In the genomic region with DNA sequence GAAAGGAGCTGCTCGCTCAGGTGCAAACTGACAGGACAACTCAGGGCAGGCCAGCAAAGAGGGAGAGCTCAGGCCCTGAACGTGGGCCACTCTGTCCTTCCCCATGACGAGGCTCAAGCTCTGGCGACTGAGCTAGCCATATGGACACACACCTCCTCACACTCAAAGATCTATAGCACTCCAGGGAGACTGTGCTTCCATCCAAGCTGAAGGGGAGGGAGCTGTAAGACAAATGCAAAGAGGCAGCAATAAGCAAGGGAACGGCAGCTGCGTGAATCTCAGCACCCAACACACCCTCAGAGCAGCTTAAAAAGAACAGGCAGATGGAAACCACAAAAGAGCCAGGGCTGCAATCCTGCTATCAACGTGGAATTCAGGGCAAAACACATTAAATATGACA, we compare ENCODE assay signal across 19 cellular contexts. TPM values are rescaled to one million over a fixed set of nuclear protein-coding genes. Genes with fewer than 3 reads are reported as not detected.
DNase-seq lines count a peak whose midpoint lies in the region; ATAC-seq, FAIRE-seq and TF ChIP-seq lines count a peak whose summit lies in the region.
"Had no signal": no experiment of that assay in that cellular context is flagged by ENCODE, and none has a peak within 500 bp of the region (broad histone marks: within the 10 kb centered on the region; RNA-seq: fewer than 3 reads in every experiment).

No MANE protein-coding gene starts in this region.

- no peaks in the 10 kb centered on the region for H3K36me3 ChIP-seq in kidney (ENCODE audit: control insufficient read depth in 1 of 2, insufficient read depth in 2 of 2, low read length in 2 of 2)
- H3K36me3 ChIP-seq in breast epithelium: no peaks in the 10 kb centered on the region

- intact Hi-C loops in kidney (cut with DNase I): no loop called here
- intact Hi-C loops in breast epithelium (cut with DNase I; ENCODE audit: low total_unique reads): no loop called here

- no peak for DNase-seq in activated T-cell treated with anti-CD3 and anti-CD28 coated beads, Interleukin-2, amount 50 U/mL, for 4 hours
- no peak for DNase-seq in activated T-cell treated with anti-CD3 and anti-CD28 coated beads, Interleukin-2, amount 50 U/mL, for 1 hour
- DNase-seq in kidney (peak; percentile 43), type B pancreatic cell (ENCODE audit: extremely low spot score, unreplicated experiment) (no peak), breast epithelium (ENCODE audit: low spot score in 2 of 2) (no peak)
- no peak for DNase-seq in activated CD8-positive, alpha-beta memory T cell treated with anti-CD3 and anti-CD28 coated beads, Interleukin-2, amount 10 ng/mL, durations not matched to agents 7 days and 5 days
- DNase-seq: C1 segment of cervical spinal cord, DND-41, GOT3, NCI-H1436 treated with DMSO at 0.1 percent for 48 hours, NCI-H2081, NCI-H748 treated with DMSO at 0.1 percent for 48 hours, OCI-M1, RPMI8226 had no signal

- H3K9me3 ChIP-seq in kidney (ENCODE audit: control insufficient read depth in 1 of 2, low read length in 2 of 2) (no peaks in the 10 kb centered on the region), breast epithelium (no peaks in the 10 kb centered on the region)

- no peak for TF ChIP-seq POLR2A in breast epithelium (IDR thresholded peaks at IDR 0.05)

- H3K4me3 Mint-ChIP-seq in activated T-cell treated with anti-CD3 and anti-CD28 coated beads, Interleukin-2, amount 50 U/mL, for 4 hours: peak overlapping the region; percentile 2
- H3K4me3 Mint-ChIP-seq in activated T-helper 17 cell treated with anti-CD3 and anti-CD28 coated beads, Interleukin-2, amount 50 U/mL, for 72 hours: no peak overlapping the region
- H3K4me3 Mint-ChIP-seq in type B pancreatic cell: no peak overlapping the region
- no peak overlapping the region for H3K4me3 Mint-ChIP-seq in activated CD8-positive, alpha-beta memory T cell treated with anti-CD3 and anti-CD28 coated beads, Interleukin-2, amount 10 ng/mL, durations not matched to agents 7 days and 5 days

- no peaks in the 10 kb centered on the region for H3K27me3 ChIP-seq in breast epithelium

- no peak for ATAC-seq in activated T-cell treated with anti-CD3 and anti-CD28 coated beads, Interleukin-2, amount 50 U/mL, for 4 hours
- no peak for ATAC-seq in activated T-helper 17 cell treated with anti-CD3 and anti-CD28 coated beads, Interleukin-2, amount 50 U/mL, for 72 hours (replicated peaks)
- no peak for ATAC-seq in GM19397 (IDR thresholded peaks at IDR 0.05; ENCODE audit: unreplicated experiment)
- ATAC-seq in activated CD8-positive, alpha-beta memory T cell treated with anti-CD3 and anti-CD28 coated beads, Interleukin-2, amount 10 ng/mL, durations not matched to agents 7 days and 5 days: no peak

- peak overlapping the region; percentile 44 for H3K27ac Mint-ChIP-seq in activated T-helper 17 cell treated with anti-CD3 and anti-CD28 coated beads, Interleukin-2, amount 50 U/mL, for 72 hours
- peak overlapping the region; percentile 42 for H3K27ac Mint-ChIP-seq in type B pancreatic cell
- H3K27ac Mint-ChIP-seq in activated CD8-positive, alpha-beta memory T cell treated with anti-CD3 and anti-CD28 coated beads, Interleukin-2, amount 10 ng/mL, durations not matched to agents 7 days and 5 days: no peak overlapping the region

- H3K9ac ChIP-seq in kidney (ENCODE audit: low read length in 2 of 2): no peak overlapping the region
- H3K9ac ChIP-seq: KMS-11 had no signal

- CTCF ChIA-PET in activated CD8-positive, alpha-beta memory T cell treated with anti-CD3 and anti-CD28 coated beads, Interleukin-2, amount 10 ng/mL, durations not matched to agents 7 days and 5 days (lab: Charles Lee): interaction anchor here (0.6 to 1.1 kb wide), 2 partner anchors 15 to 75 kb away, joined by 3 read pairs; no protein-coding TSS in a partner anchor

- no peaks in the 10 kb centered on the region for H3K4me1 Mint-ChIP-seq in activated T-cell treated with anti-CD3 and anti-CD28 coated beads, Interleukin-2, amount 50 U/mL, for 4 hours (ENCODE audit: low read depth)
- no peaks in the 10 kb centered on the region for H3K4me1 Mint-ChIP-seq in activated T-helper 17 cell treated with anti-CD3 and anti-CD28 coated beads, Interleukin-2, amount 50 U/mL, for 72 hours
- peaks cover 6% of the 10 kb centered on the region for H3K4me1 Mint-ChIP-seq in type B pancreatic cell (ENCODE audit: unreplicated experiment)
- peaks cover 4% of the 10 kb centered on the region for H3K4me1 Mint-ChIP-seq in activated CD8-positive, alpha-beta memory T cell treated with anti-CD3 and anti-CD28 coated beads, Interleukin-2, amount 10 ng/mL, durations not matched to agents 7 days and 5 days

- H3K9me3 Mint-ChIP-seq in activated T-cell treated with anti-CD3 and anti-CD28 coated beads, Interleukin-2, amount 50 U/mL, for 4 hours: no peaks in the 10 kb centered on the region
- no peaks in the 10 kb centered on the region for H3K9me3 Mint-ChIP-seq in activated T-helper 17 cell treated with anti-CD3 and anti-CD28 coated beads, Interleukin-2, amount 50 U/mL, for 72 hours
- no peaks in the 10 kb centered on the region for H3K9me3 Mint-ChIP-seq in type B pancreatic cell
- H3K9me3 Mint-ChIP-seq in activated CD8-positive, alpha-beta memory T cell treated with anti-CD3 and anti-CD28 coated beads, Interleukin-2, amount 10 ng/mL, durations not matched to agents 7 days and 5 days (ENCODE audit: low read depth): no peaks in the 10 kb centered on the region

- TF ChIP-seq CTCF in kidney (IDR thresholded peaks at IDR 0.05; ENCODE audit: borderline replicate concordance, extremely low read depth, insufficient read depth) (no peak), type B pancreatic cell (conservative IDR thresholded peaks at IDR 0.05) (no peak), breast epithelium (IDR thresholded peaks at IDR 0.05) (no peak)

- H3K27ac ChIP-seq in kidney (ENCODE audit: low read depth in 2 of 2, low read length in 2 of 2) (no peak overlapping the region), breast epithelium (no peak overlapping the region)
- H3K27ac ChIP-seq: KMS-11 had no signal

- FAIRE-seq in kidney (lab: Jason Lieb, UNC): no peak
- FAIRE-seq: A204.1, G401.6 had no signal

- peaks cover 23 to 32% of the 10 kb centered on the region in 2 donors for H3K4me1 ChIP-seq in kidney (ENCODE audit: control insufficient read depth in 1 of 2, insufficient read depth in 1 of 2, low read depth in 1 of 2, low read length in 2 of 2)
- no peaks in the 10 kb centered on the region for H3K4me1 ChIP-seq in breast epithelium

- H3K36me3 Mint-ChIP-seq in activated T-cell treated with anti-CD3 and anti-CD28 coated beads, Interleukin-2, amount 50 U/mL, for 4 hours (ENCODE audit: insufficient read depth): peaks cover 23% of the 10 kb centered on the region
- H3K36me3 Mint-ChIP-seq in activated T-helper 17 cell treated with anti-CD3 and anti-CD28 coated beads, Interleukin-2, amount 50 U/mL, for 72 hours (ENCODE audit: low read depth): peaks cover 73% of the 10 kb centered on the region
- peaks cover 18% of the 10 kb centered on the region for H3K36me3 Mint-ChIP-seq in type B pancreatic cell
- H3K36me3 Mint-ChIP-seq in activated CD8-positive, alpha-beta memory T cell treated with anti-CD3 and anti-CD28 coated beads, Interleukin-2, amount 10 ng/mL, durations not matched to agents 7 days and 5 days: peaks cover 3% of the 10 kb centered on the region

- no peaks in the 10 kb centered on the region for H3K27me3 Mint-ChIP-seq in activated T-cell treated with anti-CD3 and anti-CD28 coated beads, Interleukin-2, amount 50 U/mL, for 4 hours (ENCODE audit: low read depth)
- H3K27me3 Mint-ChIP-seq in activated T-helper 17 cell treated with anti-CD3 and anti-CD28 coated beads, Interleukin-2, amount 50 U/mL, for 72 hours: no peaks in the 10 kb centered on the region
- H3K27me3 Mint-ChIP-seq in type B pancreatic cell: no peaks in the 10 kb centered on the region
- no peaks in the 10 kb centered on the region for H3K27me3 Mint-ChIP-seq in activated CD8-positive, alpha-beta memory T cell treated with anti-CD3 and anti-CD28 coated beads, Interleukin-2, amount 10 ng/mL, durations not matched to agents 7 days and 5 days

- H3K4me3 ChIP-seq in kidney (ENCODE audit: low read length in 2 of 2): no peak overlapping the region
- no peak overlapping the region for H3K4me3 ChIP-seq in breast epithelium

RNA-seq across cellular contexts. Expression of a gene that starts 13.5 kb away (rescaled TPM):
- 10 to 100 TPM; 53.1 to 56.8 (median 54.1) TPM for total RNA-seq in activated T-cell treated with anti-CD3 and anti-CD28 coated beads, Interleukin-2, amount 50 U/mL, for 4 hours
- 10 to 100 TPM; 16.8 to 28.7 TPM for total RNA-seq in activated T-helper 17 cell treated with anti-CD3 and anti-CD28 coated beads, Interleukin-2, amount 50 U/mL, for 72 hours
- total RNA-seq in kidney (30.6 TPM), type B pancreatic cell (ENCODE audit: low replicate concordance) (36.7 and 37.7 TPM in 2 replicates), breast epithelium (10 to 100 TPM; 22.4 to 38.0 (median 32.3) TPM)
- 69.4 TPM for polyA plus RNA-seq in kidney (ENCODE audit: insufficient read depth, low read depth, low replicate concordance)
- 10 to 100 TPM; 31.6 to 35.6 TPM for total RNA-seq in activated CD8-positive, alpha-beta memory T cell treated with anti-CD3 and anti-CD28 coated beads, Interleukin-2, amount 10 ng/mL, durations not matched to agents 7 days and 5 days

RNA-seq across cellular contexts. Expression of a gene that starts 27.2 kb away (rescaled TPM):
- 10 to 100 TPM; 19.4 to 24.1 (median 21.8) TPM for total RNA-seq in activated T-cell treated with anti-CD3 and anti-CD28 coated beads, Interleukin-2, amount 50 U/mL, for 4 hours
- 10 to 100 TPM; 14.0 to 15.7 TPM for total RNA-seq in activated T-helper 17 cell treated with anti-CD3 and anti-CD28 coated beads, Interleukin-2, amount 50 U/mL, for 72 hours
- total RNA-seq in kidney: 27.6 TPM
- 20.7 TPM for polyA plus RNA-seq in kidney (ENCODE audit: insufficient read depth, low read depth, low replicate concordance)
- 21.6 and 36.7 TPM in 2 replicates for total RNA-seq in type B pancreatic cell (ENCODE audit: low replicate concordance)
- total RNA-seq in breast epithelium: 10 to 100 TPM; 12.6 to 33.1 (median 23.6) TPM
- total RNA-seq in activated CD8-positive, alpha-beta memory T cell treated with anti-CD3 and anti-CD28 coated beads, Interleukin-2, amount 10 ng/mL, durations not matched to agents 7 days and 5 days: 10 to 100 TPM; 16.2 to 17.1 TPM

RNA-seq across cellular contexts. Expression of a gene that starts 27.5 kb away (rescaled TPM):
- total RNA-seq in activated T-cell treated with anti-CD3 and anti-CD28 coated beads, Interleukin-2, amount 50 U/mL, for 4 hours: under 1 TPM; 0.16 to 0.47 (median 0.25) TPM
- total RNA-seq in activated T-helper 17 cell treated with anti-CD3 and anti-CD28 coated beads, Interleukin-2, amount 50 U/mL, for 72 hours: not detected
- total RNA-seq in kidney: 1.8 TPM
- polyA plus RNA-seq in kidney (ENCODE audit: insufficient read depth, low read depth, low replicate concordance): 4.0 TPM
- total RNA-seq in type B pancreatic cell (ENCODE audit: low replicate concordance): 0.74 and 2.6 TPM in 2 replicates
- 1 to 10 TPM; 1.3 to 2.3 (median 1.8) TPM for total RNA-seq in breast epithelium
- total RNA-seq in activated CD8-positive, alpha-beta memory T cell treated with anti-CD3 and anti-CD28 coated beads, Interleukin-2, amount 10 ng/mL, durations not matched to agents 7 days and 5 days: under 1 TPM in 1 of 2 experiments, not detected in 1; 0.30 TPM
